Comparison of ENCODE assay signal across 10 cellular contexts in the genomic region with DNA sequence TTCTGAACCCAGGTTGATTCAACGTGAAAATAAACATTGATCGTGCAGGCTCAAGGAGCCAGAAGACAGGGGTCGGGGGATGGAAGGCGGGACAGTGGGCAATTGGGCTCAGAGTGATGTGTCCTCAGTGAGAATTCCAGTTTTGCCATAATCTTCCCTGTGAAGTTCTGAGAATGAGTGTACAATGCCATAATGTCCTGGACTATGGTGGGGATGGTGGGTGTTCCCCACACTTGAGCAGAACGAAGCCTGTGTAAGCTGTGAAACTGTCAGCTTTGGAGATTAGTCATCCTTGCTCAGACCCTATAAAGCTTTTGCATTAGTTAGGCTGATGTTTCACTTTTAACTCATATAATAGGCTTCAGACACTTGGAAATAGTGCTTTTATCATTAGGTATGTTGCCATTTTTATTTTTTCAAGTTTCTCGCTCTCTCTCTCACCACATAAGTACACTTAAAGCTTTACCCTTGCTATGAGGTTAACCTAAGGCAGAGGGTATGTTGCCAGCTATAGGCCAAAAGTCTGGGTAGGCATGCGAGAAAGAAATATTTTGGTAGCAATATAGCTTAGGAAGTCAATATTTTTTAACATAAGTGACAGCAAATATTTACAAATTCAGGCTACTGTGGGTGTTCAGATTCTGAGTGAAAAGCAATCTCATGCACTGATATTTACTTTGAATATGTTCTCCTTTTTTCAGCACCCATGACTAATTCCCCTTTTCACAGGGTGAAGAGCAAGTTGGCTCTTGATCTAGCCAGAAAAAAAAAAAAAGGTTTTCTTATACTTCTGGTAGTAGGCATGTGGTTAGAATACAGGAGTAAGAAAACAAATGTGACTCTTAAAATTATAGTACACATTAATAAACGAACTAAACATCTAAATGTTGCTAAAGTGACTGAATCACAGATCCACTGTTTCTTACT.
DNase-seq lines count a peak whose midpoint lies in the region; ATAC-seq and TF ChIP-seq lines count a peak whose summit lies in the region.
"Had no signal": no experiment of that assay in that cellular context is flagged by ENCODE, and none has a peak within 500 bp of the region (broad histone marks: within the 10 kb centered on the region; RNA-seq: fewer than 3 reads in every experiment).

No MANE protein-coding gene starts in this region.

- ATAC-seq in GM18502 (IDR thresholded peaks at IDR 0.05; ENCODE audit: poor library complexity, unreplicated experiment) (peak; percentile 84), GM21423 (IDR thresholded peaks at IDR 0.05; ENCODE audit: unreplicated experiment) (peak; percentile 64), HG03571 (IDR thresholded peaks at IDR 0.05; ENCODE audit: unreplicated experiment) (peak; percentile 76)
- ATAC-seq: Panc1 had no signal

- H3K4me3 ChIP-seq in choroid plexus epithelial cell (ENCODE audit: low read depth, low read length), result no peak overlapping the region
- H3K4me3 ChIP-seq: thoracic aorta had no signal

- DNase-seq in choroid plexus epithelial cell (ENCODE audit: low read depth), result peak; percentile 68
- no peak for DNase-seq in NCI-H2196 (lab: John Stamatoyannopoulos, UW; ENCODE audit: unreplicated experiment)
- no peak for DNase-seq in Ammon's horn (ENCODE audit: low spot score)
- no peak for DNase-seq in GDM1 (lab: John Stamatoyannopoulos, UW)
- no peak for DNase-seq in NCI-H2029 treated with DMSO at 0.1 percent for 48 hours (lab: John Stamatoyannopoulos, UW)

- TF ChIP-seq CTCF in choroid plexus epithelial cell (conservative IDR thresholded peaks at IDR 0.05; ENCODE audit: low read depth, low read length), result no peak
